Comparison of ENCODE assay signal across 10 cellular contexts in genomic region chr15:81473946-81474345, GRCh38.
"Had no signal": no experiment of that assay in that cellular context is flagged by ENCODE, and none has a peak within 500 bp of the region (broad histone marks: within the 10 kb centered on the region; RNA-seq: fewer than 3 reads in every experiment).

No MANE protein-coding gene starts in this region.

- H3K4me1 Mint-ChIP-seq: IgD-negative memory B cell had no signal

- H3K4me3 Mint-ChIP-seq: IgD-negative memory B cell had no signal

- FAIRE-seq: HepG2, HTR-8/SVneo, K562 had no signal

- H3K9me3 Mint-ChIP-seq: IgD-negative memory B cell had no signal

- ATAC-seq: HepG2, K562 had no signal

- H3K4me2 ChIP-seq: KMS-11 had no signal

- H3K4me3 ChIP-seq: K562 had no signal

- H3K27ac Mint-ChIP-seq: IgD-negative memory B cell had no signal

- DNase-seq: IMR-90, Karpas-422, KBM-7, KG1 had no signal

- H3K36me3 Mint-ChIP-seq: IgD-negative memory B cell had no signal

- H3K9ac ChIP-seq: KMS-11 had no signal

- H3K27ac ChIP-seq: HL-60, KMS-11 had no signal
